Comparison of ENCODE assay signal across 1 cellular context in the genomic region with DNA sequence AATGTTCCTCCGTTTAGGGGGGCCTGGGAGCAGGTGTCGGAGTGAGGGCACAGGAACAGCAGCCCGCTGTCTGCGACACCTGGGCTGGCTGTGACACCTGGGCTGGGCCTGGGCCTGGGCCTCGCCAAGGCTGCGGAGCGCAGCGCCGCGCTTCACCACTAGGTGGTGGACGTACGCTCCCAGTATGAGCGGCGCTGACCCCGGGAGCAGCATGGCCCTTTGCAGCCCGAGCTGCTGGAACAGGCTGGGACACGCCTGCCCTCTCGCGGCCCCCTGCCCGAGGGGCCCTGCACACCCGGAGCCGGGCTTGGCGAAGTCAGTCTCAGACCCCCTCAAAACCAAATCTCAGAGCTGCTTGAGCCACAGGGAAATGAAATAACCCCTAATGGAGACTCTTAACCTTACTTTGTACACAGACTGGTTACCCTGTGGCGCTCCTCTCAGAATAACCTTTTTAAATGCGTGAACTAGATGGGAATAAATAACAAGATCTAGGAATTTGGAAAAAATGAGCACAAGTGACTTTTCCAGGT.
TF ChIP-seq lines count a peak whose summit lies in the region.

No MANE protein-coding gene starts in this region.

TF ChIP-seq in K562, 482 proteins besides CTCF, POLR2A, EP300 and RAD21 (continued from another document and continues in another):
- TF ChIP-seq BRCA1 (IDR thresholded peaks at IDR 0.05) (no peak), BRCA1 (CRISPR knock-in tag; IDR thresholded peaks at IDR 0.05) (no peak), MIER1 (IDR thresholded peaks at IDR 0.05; ENCODE audit: low read depth) (no peak), HNRNPUL1 (IDR thresholded peaks at IDR 0.05; ENCODE audit: low read length) (no peak), TCF3 (CRISPR knock-in tag; IDR thresholded peaks at IDR 0.05) (no peak; the same call in 1 of the 2 replicates), GABPB1 (CRISPR knock-in tag; IDR thresholded peaks at IDR 0.05) (peak; percentile 63; the same call in 1 of the 2 replicates), FUS (optimal IDR thresholded peaks at IDR 0.05; ENCODE audit: low read depth, low read length) (no peak), RCOR1 (IDR thresholded peaks at IDR 0.05; ENCODE audit: borderline replicate concordance in 1 of 2, low read depth in 2 of 2, low read length in 2 of 2) (peak in 1 of 2 experiments; percentile 26; a peak in 1 of 4 replicates), ARNT (IDR thresholded peaks at IDR 0.05) (no peak), XRCC4 (IDR thresholded peaks at IDR 0.05; ENCODE audit: extremely low read depth, insufficient read depth, insufficient read length) (no peak), NR2F6 (CRISPR knock-in tag; IDR thresholded peaks at IDR 0.05) (no peak), ZBTB7A (IDR thresholded peaks at IDR 0.05; ENCODE audit: borderline replicate concordance, control insufficient read depth, low read depth, low read length) (peak; percentile 84; the same call in 1 of the 2 replicates), BRD4 (IDR thresholded peaks at IDR 0.05) (no peak), ZNF644 (tag; IDR thresholded peaks at IDR 0.05; ENCODE audit: low read depth) (no peak), L3MBTL2 (IDR thresholded peaks at IDR 0.05) (peak; percentile 56; the same call in 1 of the 2 replicates), ZFPM2 (CRISPR knock-in tag; IDR thresholded peaks at IDR 0.05) (no peak), KAT7 (CRISPR knock-in tag; IDR thresholded peaks at IDR 0.05; ENCODE audit: borderline replicate concordance) (no peak), ELF4 (CRISPR knock-in tag; IDR thresholded peaks at IDR 0.05) (no peak), HCFC1 (IDR thresholded peaks at IDR 0.05; ENCODE audit: low read depth, low read length) (no peak), RFX5 (IDR thresholded peaks at IDR 0.05; ENCODE audit: low read depth, low read length) (no peak), SRSF3 (IDR thresholded peaks at IDR 0.05; ENCODE audit: insufficient read depth, low read length) (no peak), TGIF2 (CRISPR knock-in tag; IDR thresholded peaks at IDR 0.05) (no peak), BHLHE40 (IDR thresholded peaks at IDR 0.05; ENCODE audit: low read length) (peak; percentile 20; the same call in 1 of the 2 replicates), ZNF311 (CRISPR knock-in tag; IDR thresholded peaks at IDR 0.05) (no peak), ZNF354B (CRISPR knock-in tag; IDR thresholded peaks at IDR 0.05) (no peak), NCOA4 (IDR thresholded peaks at IDR 0.05; ENCODE audit: partially characterized antibody) (no peak), RBM17 (IDR thresholded peaks at IDR 0.05; ENCODE audit: borderline replicate concordance, low read depth, low read length) (no peak), ZC3H4 (CRISPR knock-in tag; IDR thresholded peaks at IDR 0.05; ENCODE audit: borderline replicate concordance) (no peak), PHB2 (IDR thresholded peaks at IDR 0.05; ENCODE audit: low read depth) (no peak), FOXK2 (conservative IDR thresholded peaks at IDR 0.05 in 1 of 2, IDR thresholded peaks at IDR 0.05 in 1 of 2; ENCODE audit: low read depth in 2 of 2) (no peak), TEAD4 (IDR thresholded peaks at IDR 0.05; ENCODE audit: low read length) (no peak), TEAD4 (CRISPR knock-in tag; IDR thresholded peaks at IDR 0.05; ENCODE audit: borderline replicate concordance) (no peak)
- TF ChIP-seq, protein P1, sequence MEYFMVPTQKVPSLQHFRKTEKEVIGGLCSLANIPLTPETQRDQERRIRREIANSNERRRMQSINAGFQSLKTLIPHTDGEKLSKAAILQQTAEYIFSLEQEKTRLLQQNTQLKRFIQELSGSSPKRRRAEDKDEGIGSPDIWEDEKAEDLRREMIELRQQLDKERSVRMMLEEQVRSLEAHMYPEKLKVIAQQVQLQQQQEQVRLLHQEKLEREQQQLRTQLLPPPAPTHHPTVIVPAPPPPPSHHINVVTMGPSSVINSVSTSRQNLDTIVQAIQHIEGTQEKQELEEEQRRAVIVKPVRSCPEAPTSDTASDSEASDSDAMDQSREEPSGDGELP (CRISPR knock-in tag; IDR thresholded peaks at IDR 0.05; ENCODE audit: borderline replicate concordance) = peak; percentile 80
- TF ChIP-seq, protein P2, sequence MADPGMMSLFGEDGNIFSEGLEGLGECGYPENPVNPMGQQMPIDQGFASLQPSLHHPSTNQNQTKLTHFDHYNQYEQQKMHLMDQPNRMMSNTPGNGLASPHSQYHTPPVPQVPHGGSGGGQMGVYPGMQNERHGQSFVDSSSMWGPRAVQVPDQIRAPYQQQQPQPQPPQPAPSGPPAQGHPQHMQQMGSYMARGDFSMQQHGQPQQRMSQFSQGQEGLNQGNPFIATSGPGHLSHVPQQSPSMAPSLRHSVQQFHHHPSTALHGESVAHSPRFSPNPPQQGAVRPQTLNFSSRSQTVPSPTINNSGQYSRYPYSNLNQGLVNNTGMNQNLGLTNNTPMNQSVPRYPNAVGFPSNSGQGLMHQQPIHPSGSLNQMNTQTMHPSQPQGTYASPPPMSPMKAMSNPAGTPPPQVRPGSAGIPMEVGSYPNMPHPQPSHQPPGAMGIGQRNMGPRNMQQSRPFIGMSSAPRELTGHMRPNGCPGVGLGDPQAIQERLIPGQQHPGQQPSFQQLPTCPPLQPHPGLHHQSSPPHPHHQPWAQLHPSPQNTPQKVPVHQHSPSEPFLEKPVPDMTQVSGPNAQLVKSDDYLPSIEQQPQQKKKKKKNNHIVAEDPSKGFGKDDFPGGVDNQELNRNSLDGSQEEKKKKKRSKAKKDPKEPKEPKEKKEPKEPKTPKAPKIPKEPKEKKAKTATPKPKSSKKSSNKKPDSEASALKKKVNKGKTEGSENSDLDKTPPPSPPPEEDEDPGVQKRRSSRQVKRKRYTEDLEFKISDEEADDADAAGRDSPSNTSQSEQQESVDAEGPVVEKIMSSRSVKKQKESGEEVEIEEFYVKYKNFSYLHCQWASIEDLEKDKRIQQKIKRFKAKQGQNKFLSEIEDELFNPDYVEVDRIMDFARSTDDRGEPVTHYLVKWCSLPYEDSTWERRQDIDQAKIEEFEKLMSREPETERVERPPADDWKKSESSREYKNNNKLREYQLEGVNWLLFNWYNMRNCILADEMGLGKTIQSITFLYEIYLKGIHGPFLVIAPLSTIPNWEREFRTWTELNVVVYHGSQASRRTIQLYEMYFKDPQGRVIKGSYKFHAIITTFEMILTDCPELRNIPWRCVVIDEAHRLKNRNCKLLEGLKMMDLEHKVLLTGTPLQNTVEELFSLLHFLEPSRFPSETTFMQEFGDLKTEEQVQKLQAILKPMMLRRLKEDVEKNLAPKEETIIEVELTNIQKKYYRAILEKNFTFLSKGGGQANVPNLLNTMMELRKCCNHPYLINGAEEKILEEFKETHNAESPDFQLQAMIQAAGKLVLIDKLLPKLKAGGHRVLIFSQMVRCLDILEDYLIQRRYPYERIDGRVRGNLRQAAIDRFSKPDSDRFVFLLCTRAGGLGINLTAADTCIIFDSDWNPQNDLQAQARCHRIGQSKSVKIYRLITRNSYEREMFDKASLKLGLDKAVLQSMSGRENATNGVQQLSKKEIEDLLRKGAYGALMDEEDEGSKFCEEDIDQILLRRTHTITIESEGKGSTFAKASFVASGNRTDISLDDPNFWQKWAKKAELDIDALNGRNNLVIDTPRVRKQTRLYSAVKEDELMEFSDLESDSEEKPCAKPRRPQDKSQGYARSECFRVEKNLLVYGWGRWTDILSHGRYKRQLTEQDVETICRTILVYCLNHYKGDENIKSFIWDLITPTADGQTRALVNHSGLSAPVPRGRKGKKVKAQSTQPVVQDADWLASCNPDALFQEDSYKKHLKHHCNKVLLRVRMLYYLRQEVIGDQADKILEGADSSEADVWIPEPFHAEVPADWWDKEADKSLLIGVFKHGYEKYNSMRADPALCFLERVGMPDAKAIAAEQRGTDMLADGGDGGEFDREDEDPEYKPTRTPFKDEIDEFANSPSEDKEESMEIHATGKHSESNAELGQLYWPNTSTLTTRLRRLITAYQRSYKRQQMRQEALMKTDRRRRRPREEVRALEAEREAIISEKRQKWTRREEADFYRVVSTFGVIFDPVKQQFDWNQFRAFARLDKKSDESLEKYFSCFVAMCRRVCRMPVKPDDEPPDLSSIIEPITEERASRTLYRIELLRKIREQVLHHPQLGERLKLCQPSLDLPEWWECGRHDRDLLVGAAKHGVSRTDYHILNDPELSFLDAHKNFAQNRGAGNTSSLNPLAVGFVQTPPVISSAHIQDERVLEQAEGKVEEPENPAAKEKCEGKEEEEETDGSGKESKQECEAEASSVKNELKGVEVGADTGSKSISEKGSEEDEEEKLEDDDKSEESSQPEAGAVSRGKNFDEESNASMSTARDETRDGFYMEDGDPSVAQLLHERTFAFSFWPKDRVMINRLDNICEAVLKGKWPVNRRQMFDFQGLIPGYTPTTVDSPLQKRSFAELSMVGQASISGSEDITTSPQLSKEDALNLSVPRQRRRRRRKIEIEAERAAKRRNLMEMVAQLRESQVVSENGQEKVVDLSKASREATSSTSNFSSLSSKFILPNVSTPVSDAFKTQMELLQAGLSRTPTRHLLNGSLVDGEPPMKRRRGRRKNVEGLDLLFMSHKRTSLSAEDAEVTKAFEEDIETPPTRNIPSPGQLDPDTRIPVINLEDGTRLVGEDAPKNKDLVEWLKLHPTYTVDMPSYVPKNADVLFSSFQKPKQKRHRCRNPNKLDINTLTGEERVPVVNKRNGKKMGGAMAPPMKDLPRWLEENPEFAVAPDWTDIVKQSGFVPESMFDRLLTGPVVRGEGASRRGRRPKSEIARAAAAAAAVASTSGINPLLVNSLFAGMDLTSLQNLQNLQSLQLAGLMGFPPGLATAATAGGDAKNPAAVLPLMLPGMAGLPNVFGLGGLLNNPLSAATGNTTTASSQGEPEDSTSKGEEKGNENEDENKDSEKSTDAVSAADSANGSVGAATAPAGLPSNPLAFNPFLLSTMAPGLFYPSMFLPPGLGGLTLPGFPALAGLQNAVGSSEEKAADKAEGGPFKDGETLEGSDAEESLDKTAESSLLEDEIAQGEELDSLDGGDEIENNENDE (IDR thresholded peaks at IDR 0.05; ENCODE audit: low read depth, low read length) = no peak
- TF ChIP-seq, protein P3, sequence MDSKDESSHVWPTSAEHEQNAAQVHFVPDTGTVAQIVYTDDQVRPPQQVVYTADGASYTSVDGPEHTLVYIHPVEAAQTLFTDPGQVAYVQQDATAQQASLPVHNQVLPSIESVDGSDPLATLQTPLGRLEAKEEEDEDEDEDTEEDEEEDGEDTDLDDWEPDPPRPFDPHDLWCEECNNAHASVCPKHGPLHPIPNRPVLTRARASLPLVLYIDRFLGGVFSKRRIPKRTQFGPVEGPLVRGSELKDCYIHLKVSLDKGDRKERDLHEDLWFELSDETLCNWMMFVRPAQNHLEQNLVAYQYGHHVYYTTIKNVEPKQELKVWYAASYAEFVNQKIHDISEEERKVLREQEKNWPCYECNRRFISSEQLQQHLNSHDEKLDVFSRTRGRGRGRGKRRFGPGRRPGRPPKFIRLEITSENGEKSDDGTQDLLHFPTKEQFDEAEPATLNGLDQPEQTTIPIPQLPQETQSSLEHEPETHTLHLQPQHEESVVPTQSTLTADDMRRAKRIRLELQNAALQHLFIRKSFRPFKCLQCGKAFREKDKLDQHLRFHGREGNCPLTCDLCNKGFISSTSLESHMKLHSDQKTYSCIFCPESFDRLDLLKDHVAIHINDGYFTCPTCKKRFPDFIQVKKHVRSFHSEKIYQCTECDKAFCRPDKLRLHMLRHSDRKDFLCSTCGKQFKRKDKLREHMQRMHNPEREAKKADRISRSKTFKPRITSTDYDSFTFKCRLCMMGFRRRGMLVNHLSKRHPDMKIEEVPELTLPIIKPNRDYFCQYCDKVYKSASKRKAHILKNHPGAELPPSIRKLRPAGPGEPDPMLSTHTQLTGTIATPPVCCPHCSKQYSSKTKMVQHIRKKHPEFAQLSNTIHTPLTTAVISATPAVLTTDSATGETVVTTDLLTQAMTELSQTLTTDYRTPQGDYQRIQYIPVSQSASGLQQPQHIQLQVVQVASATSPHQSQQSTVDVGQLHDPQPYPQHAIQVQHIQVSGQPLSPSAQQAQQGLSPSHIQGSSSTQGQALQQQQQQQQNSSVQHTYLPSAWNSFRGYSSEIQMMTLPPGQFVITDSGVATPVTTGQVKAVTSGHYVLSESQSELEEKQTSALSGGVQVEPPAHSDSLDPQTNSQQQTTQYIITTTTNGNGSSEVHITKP (IDR thresholded peaks at IDR 0.05; ENCODE audit: partially characterized antibody) = no peak
- TF ChIP-seq, protein P4, sequence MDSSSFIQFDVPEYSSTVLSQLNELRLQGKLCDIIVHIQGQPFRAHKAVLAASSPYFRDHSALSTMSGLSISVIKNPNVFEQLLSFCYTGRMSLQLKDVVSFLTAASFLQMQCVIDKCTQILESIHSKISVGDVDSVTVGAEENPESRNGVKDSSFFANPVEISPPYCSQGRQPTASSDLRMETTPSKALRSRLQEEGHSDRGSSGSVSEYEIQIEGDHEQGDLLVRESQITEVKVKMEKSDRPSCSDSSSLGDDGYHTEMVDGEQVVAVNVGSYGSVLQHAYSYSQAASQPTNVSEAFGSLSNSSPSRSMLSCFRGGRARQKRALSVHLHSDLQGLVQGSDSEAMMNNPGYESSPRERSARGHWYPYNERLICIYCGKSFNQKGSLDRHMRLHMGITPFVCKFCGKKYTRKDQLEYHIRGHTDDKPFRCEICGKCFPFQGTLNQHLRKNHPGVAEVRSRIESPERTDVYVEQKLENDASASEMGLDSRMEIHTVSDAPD (CRISPR knock-in tag; IDR thresholded peaks at IDR 0.05) = no peak
- TF ChIP-seq, protein P5, sequence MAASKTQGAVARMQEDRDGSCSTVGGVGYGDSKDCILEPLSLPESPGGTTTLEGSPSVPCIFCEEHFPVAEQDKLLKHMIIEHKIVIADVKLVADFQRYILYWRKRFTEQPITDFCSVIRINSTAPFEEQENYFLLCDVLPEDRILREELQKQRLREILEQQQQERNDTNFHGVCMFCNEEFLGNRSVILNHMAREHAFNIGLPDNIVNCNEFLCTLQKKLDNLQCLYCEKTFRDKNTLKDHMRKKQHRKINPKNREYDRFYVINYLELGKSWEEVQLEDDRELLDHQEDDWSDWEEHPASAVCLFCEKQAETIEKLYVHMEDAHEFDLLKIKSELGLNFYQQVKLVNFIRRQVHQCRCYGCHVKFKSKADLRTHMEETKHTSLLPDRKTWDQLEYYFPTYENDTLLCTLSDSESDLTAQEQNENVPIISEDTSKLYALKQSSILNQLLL (CRISPR knock-in tag; IDR thresholded peaks at IDR 0.05; ENCODE audit: borderline replicate concordance) = no peak
- TF ChIP-seq, protein P6, sequence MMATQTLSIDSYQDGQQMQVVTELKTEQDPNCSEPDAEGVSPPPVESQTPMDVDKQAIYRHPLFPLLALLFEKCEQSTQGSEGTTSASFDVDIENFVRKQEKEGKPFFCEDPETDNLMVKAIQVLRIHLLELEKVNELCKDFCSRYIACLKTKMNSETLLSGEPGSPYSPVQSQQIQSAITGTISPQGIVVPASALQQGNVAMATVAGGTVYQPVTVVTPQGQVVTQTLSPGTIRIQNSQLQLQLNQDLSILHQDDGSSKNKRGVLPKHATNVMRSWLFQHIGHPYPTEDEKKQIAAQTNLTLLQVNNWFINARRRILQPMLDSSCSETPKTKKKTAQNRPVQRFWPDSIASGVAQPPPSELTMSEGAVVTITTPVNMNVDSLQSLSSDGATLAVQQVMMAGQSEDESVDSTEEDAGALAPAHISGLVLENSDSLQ (IDR thresholded peaks at IDR 0.05) = no peak
- TF ChIP-seq, protein P7, sequence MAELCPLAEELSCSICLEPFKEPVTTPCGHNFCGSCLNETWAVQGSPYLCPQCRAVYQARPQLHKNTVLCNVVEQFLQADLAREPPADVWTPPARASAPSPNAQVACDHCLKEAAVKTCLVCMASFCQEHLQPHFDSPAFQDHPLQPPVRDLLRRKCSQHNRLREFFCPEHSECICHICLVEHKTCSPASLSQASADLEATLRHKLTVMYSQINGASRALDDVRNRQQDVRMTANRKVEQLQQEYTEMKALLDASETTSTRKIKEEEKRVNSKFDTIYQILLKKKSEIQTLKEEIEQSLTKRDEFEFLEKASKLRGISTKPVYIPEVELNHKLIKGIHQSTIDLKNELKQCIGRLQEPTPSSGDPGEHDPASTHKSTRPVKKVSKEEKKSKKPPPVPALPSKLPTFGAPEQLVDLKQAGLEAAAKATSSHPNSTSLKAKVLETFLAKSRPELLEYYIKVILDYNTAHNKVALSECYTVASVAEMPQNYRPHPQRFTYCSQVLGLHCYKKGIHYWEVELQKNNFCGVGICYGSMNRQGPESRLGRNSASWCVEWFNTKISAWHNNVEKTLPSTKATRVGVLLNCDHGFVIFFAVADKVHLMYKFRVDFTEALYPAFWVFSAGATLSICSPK (IDR thresholded peaks at IDR 0.05; ENCODE audit: borderline replicate concordance) = no peak
